ENCODE assay signal across 16 cellular contexts in the genomic region with DNA sequence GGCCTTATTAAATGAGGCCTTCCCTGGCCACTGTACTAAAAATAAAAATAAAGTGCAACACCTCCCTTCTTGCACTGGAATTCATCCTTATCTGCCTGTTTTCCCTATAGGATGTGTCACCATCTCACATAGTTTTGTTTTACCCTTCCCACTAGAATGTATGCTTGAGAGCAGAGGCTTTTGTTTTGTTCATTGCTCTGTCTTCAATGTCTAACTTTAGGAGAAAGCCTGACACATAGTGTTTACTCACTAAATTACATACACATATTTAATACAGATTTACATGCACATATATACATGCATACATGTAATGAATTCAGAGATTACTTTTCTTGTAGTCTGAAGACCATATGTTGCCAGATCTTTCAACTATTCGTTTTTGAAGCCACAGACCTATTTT. TPM values are rescaled to one million over a fixed set of nuclear protein-coding genes. Genes with fewer than 3 reads are reported as not detected.
DNase-seq lines count a peak whose midpoint lies in the region; ATAC-seq lines count a peak whose summit lies in the region.
"Had no signal": no experiment of that assay in that cellular context is flagged by ENCODE, and none has a peak within 500 bp of the region (broad histone marks: within the 10 kb centered on the region; RNA-seq: fewer than 3 reads in every experiment).

No MANE protein-coding gene starts in this region.

- peak overlapping the region in 2 of 3 donors; percentile 7 for H3K27ac Mint-ChIP-seq in CD4-positive, CD25-positive, alpha-beta regulatory T cell
- H3K27ac Mint-ChIP-seq in T-helper 17 cell (peak overlapping the region; percentile 44), immature natural killer cell (peak overlapping the region; percentile 15 to 75 (median 44))
- H3K27ac Mint-ChIP-seq in activated CD8-positive, alpha-beta T cell treated with anti-CD3 and anti-CD28 coated beads, Interleukin-2, amount 10 ng/mL, durations not matched to agents 7 days and 5 days, result no peak overlapping the region
- H3K27ac Mint-ChIP-seq: activated T-cell treated with anti-CD3 and anti-CD28 coated beads, Interleukin-2, amount 50 U/mL, for 24 hours had no signal

- H3K36me3 ChIP-seq in CD4-positive, CD25-positive, alpha-beta regulatory T cell (ENCODE audit: control insufficient read depth, insufficient read depth, low read length), result peaks cover 10% of the 10 kb centered on the region
- H3K36me3 ChIP-seq: brain microvascular endothelial cell, vagina had no signal

- no peak overlapping the region for H3K27ac ChIP-seq in CD4-positive, CD25-positive, alpha-beta regulatory T cell (ENCODE audit: insufficient read depth, low read length, poor library complexity, severe bottlenecking)
- H3K27ac ChIP-seq: brain microvascular endothelial cell, sigmoid colon, vagina had no signal

- POLR2A ChIA-PET in activated CD8-positive, alpha-beta T cell treated with anti-CD3 and anti-CD28 coated beads, Interleukin-2, amount 10 ng/mL, durations not matched to agents 7 days and 5 days (lab: Charles Lee), result no interaction called here

- ATAC-seq in CD4-positive, CD25-positive, alpha-beta regulatory T cell (ENCODE audit: low read depth in 2 of 2), result no peak
- ATAC-seq in T-helper 17 cell, result no peak
- no peak for ATAC-seq in activated CD8-positive, alpha-beta T cell treated with anti-CD3 and anti-CD28 coated beads, Interleukin-2, amount 10 ng/mL, durations not matched to agents 7 days and 5 days
- ATAC-seq: left cardiac atrium had no signal

- H3K27me3 Mint-ChIP-seq in CD4-positive, CD25-positive, alpha-beta regulatory T cell, result no peaks in the 10 kb centered on the region
- H3K27me3 Mint-ChIP-seq in T-helper 17 cell (no peaks in the 10 kb centered on the region), immature natural killer cell (ENCODE audit: low read depth in 3 of 3) (peaks cover 0 to 2% (median 0%) of the 10 kb centered on the region in 3 donors)
- H3K27me3 Mint-ChIP-seq in activated CD8-positive, alpha-beta T cell treated with anti-CD3 and anti-CD28 coated beads, Interleukin-2, amount 10 ng/mL, durations not matched to agents 7 days and 5 days (ENCODE audit: low read depth), result no peaks in the 10 kb centered on the region
- H3K27me3 Mint-ChIP-seq: activated naive CD8-positive, alpha-beta T cell; activated T-cell treated with anti-CD3 and anti-CD28 coated beads, Interleukin-2, amount 50 U/mL, for 24 hours had no signal

- H3K4me1 ChIP-seq in CD4-positive, CD25-positive, alpha-beta regulatory T cell (ENCODE audit: control insufficient read depth, insufficient read depth, low read length, poor library complexity, severe bottlenecking), result no peaks in the 10 kb centered on the region
- H3K4me1 ChIP-seq: sigmoid colon, vagina had no signal

- H3K4me3 ChIP-seq in CD4-positive, CD25-positive, alpha-beta regulatory T cell (ENCODE audit: low read depth, low read length), result no peak overlapping the region
- H3K4me3 ChIP-seq: sigmoid colon, vagina had no signal

- H3K9me3 Mint-ChIP-seq in CD4-positive, CD25-positive, alpha-beta regulatory T cell, result peaks cover 0 to 3% (median 0%) of the 10 kb centered on the region in 7 donors
- H3K9me3 Mint-ChIP-seq in immature natural killer cell, result no peaks in the 10 kb centered on the region
- H3K9me3 Mint-ChIP-seq in activated CD8-positive, alpha-beta T cell treated with anti-CD3 and anti-CD28 coated beads, Interleukin-2, amount 10 ng/mL, durations not matched to agents 7 days and 5 days (ENCODE audit: insufficient read depth), result no peaks in the 10 kb centered on the region
- H3K9me3 Mint-ChIP-seq: activated T-cell treated with anti-CD3 and anti-CD28 coated beads, Interleukin-2, amount 50 U/mL, for 24 hours had no signal

- H3K4me3 Mint-ChIP-seq in CD4-positive, CD25-positive, alpha-beta regulatory T cell, result no peak overlapping the region
- H3K4me3 Mint-ChIP-seq in T-helper 17 cell, result no peak overlapping the region
- no peak overlapping the region for H3K4me3 Mint-ChIP-seq in immature natural killer cell
- H3K4me3 Mint-ChIP-seq in activated CD8-positive, alpha-beta T cell treated with anti-CD3 and anti-CD28 coated beads, Interleukin-2, amount 10 ng/mL, durations not matched to agents 7 days and 5 days, result no peak overlapping the region
- H3K4me3 Mint-ChIP-seq: activated naive CD8-positive, alpha-beta T cell; activated T-cell treated with anti-CD3 and anti-CD28 coated beads, Interleukin-2, amount 50 U/mL, for 24 hours had no signal

- H3K36me3 Mint-ChIP-seq in CD4-positive, CD25-positive, alpha-beta regulatory T cell, result no peaks in the 10 kb centered on the region
- no peaks in the 10 kb centered on the region for H3K36me3 Mint-ChIP-seq in T-helper 17 cell (ENCODE audit: low read depth)
- H3K36me3 Mint-ChIP-seq in immature natural killer cell, result peaks cover 0 to 4% (median 0%) of the 10 kb centered on the region in 3 donors
- peaks cover 13% of the 10 kb centered on the region for H3K36me3 Mint-ChIP-seq in activated CD8-positive, alpha-beta T cell treated with anti-CD3 and anti-CD28 coated beads, Interleukin-2, amount 10 ng/mL, durations not matched to agents 7 days and 5 days (ENCODE audit: low read depth)

- peaks cover 0 to 8% (median 6%) of the 10 kb centered on the region in 4 donors for H3K4me1 Mint-ChIP-seq in CD4-positive, CD25-positive, alpha-beta regulatory T cell
- peaks cover 13% of the 10 kb centered on the region for H3K4me1 Mint-ChIP-seq in T-helper 17 cell
- no peaks in the 10 kb centered on the region for H3K4me1 Mint-ChIP-seq in immature natural killer cell
- no peaks in the 10 kb centered on the region for H3K4me1 Mint-ChIP-seq in activated CD8-positive, alpha-beta T cell treated with anti-CD3 and anti-CD28 coated beads, Interleukin-2, amount 10 ng/mL, durations not matched to agents 7 days and 5 days (ENCODE audit: low read depth)

- CTCF ChIA-PET in activated CD8-positive, alpha-beta T cell treated with anti-CD3 and anti-CD28 coated beads, Interleukin-2, amount 10 ng/mL, durations not matched to agents 7 days and 5 days (lab: Charles Lee), result no interaction called here

- no peak for DNase-seq in CD4-positive, CD25-positive, alpha-beta regulatory T cell
- DNase-seq in EH (ENCODE audit: low read depth) (peak; percentile 42), T-helper 17 cell (no peak), immature natural killer cell (no peak), GM19240 (ENCODE audit: insufficient read length, low spot score) (no peak), T-helper 9 cell (no peak)
- no peak for DNase-seq in activated CD8-positive, alpha-beta T cell treated with anti-CD3 and anti-CD28 coated beads, Interleukin-2, amount 10 ng/mL, durations not matched to agents 7 days and 5 days
- DNase-seq: activated CD4-positive, alpha-beta T cell treated with anti-CD3 and anti-CD28 coated beads, Interleukin-2, amount 50 U/mL, for 48 hours; activated T-cell treated with anti-CD3 and anti-CD28 coated beads, Interleukin-2, amount 50 U/mL, for 24 hours; brain microvascular endothelial cell; GDM1; left cardiac atrium; NCI-H1417; sigmoid colon had no signal

- H3K9me3 ChIP-seq in CD4-positive, CD25-positive, alpha-beta regulatory T cell (ENCODE audit: control insufficient read depth in 2 of 2, low read length in 2 of 2), result no peaks in the 10 kb centered on the region
- no peaks in the 10 kb centered on the region for H3K9me3 ChIP-seq in T-helper 17 cell (ENCODE audit: control insufficient read depth, low read length, poor library complexity, severe bottlenecking)
- H3K9me3 ChIP-seq: sigmoid colon, vagina had no signal

- H3K27me3 ChIP-seq in CD4-positive, CD25-positive, alpha-beta regulatory T cell (ENCODE audit: control insufficient read depth, insufficient read depth, low read length), result no peaks in the 10 kb centered on the region
- H3K27me3 ChIP-seq: brain microvascular endothelial cell, sigmoid colon, vagina had no signal

RNA-seq across cellular contexts. Expression of gene CD302, which starts 23.0 kb away (rescaled TPM):
- 2.4 TPM for total RNA-seq in CD4-positive, CD25-positive, alpha-beta regulatory T cell
- under 1 TPM; 0.11 to 0.61 (median 0.50) TPM for polyA plus RNA-seq in CD4-positive, CD25-positive, alpha-beta regulatory T cell
- total RNA-seq in T-helper 17 cell, result 1 to 10 TPM; 1.5 to 3.0 TPM
- 1 to 10 TPM in 2 of 3 donors, under 1 TPM in 1; 0.94 to 2.7 (median 2.4) TPM for polyA plus RNA-seq in immature natural killer cell
- under 1 TPM; 0.08 to 0.23 TPM for total RNA-seq in activated CD8-positive, alpha-beta T cell treated with anti-CD3 and anti-CD28 coated beads, Interleukin-2, amount 10 ng/mL, durations not matched to agents 7 days and 5 days
